ENCODE assay signal across 30 cellular contexts in genomic region chr10:69104994-69105790, GRCh38. TPM values are rescaled to one million over a fixed set of nuclear protein-coding genes. Genes with fewer than 3 reads are reported as not detected.
DNase-seq lines count a peak whose midpoint lies in the region; ATAC-seq and TF ChIP-seq lines count a peak whose summit lies in the region.
"Had no signal": no experiment of that assay in that cellular context is flagged by ENCODE, and none has a peak within 500 bp of the region (broad histone marks: within the 10 kb centered on the region; RNA-seq: fewer than 3 reads in every experiment).

No MANE protein-coding gene starts in this region.

- intact Hi-C loops in sciatic nerve (cut with DNase I) = no loop called here

- peaks cover 32% of the 10 kb centered on the region for H3K4me1 Mint-ChIP-seq in activated naive CD4-positive, alpha-beta T cell treated with anti-CD3 and anti-CD28 coated beads, Interleukin-2, amount 50 U/mL, for 24 hours
- peaks cover 38% of the 10 kb centered on the region for H3K4me1 Mint-ChIP-seq in central memory CD8-positive, alpha-beta T cell

- ATAC-seq in central memory CD8-positive, alpha-beta T cell (replicated peaks; ENCODE audit: extremely low read depth, poor library complexity, severe bottlenecking) = no peak
- ATAC-seq in sciatic nerve (peak; percentile 61), HG02571 (IDR thresholded peaks at IDR 0.05; ENCODE audit: unreplicated experiment) (no peak)
- ATAC-seq: activated CD4-positive, CD25-positive, alpha-beta regulatory T cell treated with anti-CD3 and anti-CD28 coated beads, Interleukin-2, amount 50 U/mL, for 24 hours; activated CD8-positive, alpha-beta T cell treated with anti-CD3 and anti-CD28 coated beads for 36 hours; pancreas; upper lobe of right lung had no signal

- TF ChIP-seq POLR2A in GM18526 (IDR thresholded peaks at IDR 0.05; ENCODE audit: extremely low read depth, insufficient read length) = peak; percentile 8

- no peak for DNase-seq in activated naive CD4-positive, alpha-beta T cell (lab: John Stamatoyannopoulos, UW)
- DNase-seq in central memory CD8-positive, alpha-beta T cell (ENCODE audit: low spot score in 2 of 2) = no peak
- DNase-seq in sciatic nerve (ENCODE audit: low spot score) (no peak), NCI-H1694 (lab: John Stamatoyannopoulos, UW) (no peak), NCI-H1092 treated with DMSO at 0.1 percent for 48 hours (lab: John Stamatoyannopoulos, UW) (no peak)
- DNase-seq: activated CD8-positive, alpha-beta T cell treated with anti-CD3 and anti-CD28 coated beads for 36 hours; activated naive CD4-positive, alpha-beta T cell treated with anti-CD3 and anti-CD28 coated beads, Interleukin-2, amount 10 ng/mL, durations not matched to agents 7 days and 5 days; activated T-cell treated with anti-CD3 and anti-CD28 coated beads, Interleukin-2, amount 50 U/mL, for 1 hour; anterior cingulate cortex; Calu3; DMS79 treated with DMSO at 0.1 percent for 48 hours; GDM1; GOT3; hippocampal formation; NCI-H1105; NCI-H1930; NCI-H2171 treated with DMSO at 0.1 percent for 48 hours; NCI-H510A; nephron progenitor cell; pancreas; Right ventricle myocardium superior; stimulated activated naive CD4-positive, alpha-beta T cell treated with Interleukin-2 at 50 U/mL for 16 hours; T-helper 2 cell; upper lobe of right lung had no signal

- no peaks in the 10 kb centered on the region for H3K27me3 Mint-ChIP-seq in activated naive CD4-positive, alpha-beta T cell treated with anti-CD3 and anti-CD28 coated beads, Interleukin-2, amount 50 U/mL, for 24 hours
- H3K27me3 Mint-ChIP-seq in central memory CD8-positive, alpha-beta T cell = no peaks in the 10 kb centered on the region
- H3K27me3 Mint-ChIP-seq: activated CD8-positive, alpha-beta T cell treated with anti-CD3 and anti-CD28 coated beads for 36 hours; activated naive CD4-positive, alpha-beta T cell treated with anti-CD3 and anti-CD28 coated beads, Interleukin-2, amount 10 ng/mL, durations not matched to agents 7 days and 5 days; IgD-negative memory B cell had no signal

- H3K27ac Mint-ChIP-seq in activated naive CD4-positive, alpha-beta T cell treated with anti-CD3 and anti-CD28 coated beads, Interleukin-2, amount 50 U/mL, for 24 hours = peak overlapping the region; percentile 77
- peak overlapping the region; percentile 80 for H3K27ac Mint-ChIP-seq in central memory CD8-positive, alpha-beta T cell (ENCODE audit: low read depth)
- H3K27ac Mint-ChIP-seq: activated CD8-positive, alpha-beta T cell treated with anti-CD3 and anti-CD28 coated beads for 36 hours; activated naive CD4-positive, alpha-beta T cell treated with anti-CD3 and anti-CD28 coated beads, Interleukin-2, amount 10 ng/mL, durations not matched to agents 7 days and 5 days; nephron progenitor cell had no signal

- H3K9me3 Mint-ChIP-seq in activated naive CD4-positive, alpha-beta T cell treated with anti-CD3 and anti-CD28 coated beads, Interleukin-2, amount 50 U/mL, for 24 hours = no peaks in the 10 kb centered on the region
- H3K9me3 Mint-ChIP-seq in central memory CD8-positive, alpha-beta T cell = no peaks in the 10 kb centered on the region
- H3K9me3 Mint-ChIP-seq: activated CD8-positive, alpha-beta T cell treated with anti-CD3 and anti-CD28 coated beads for 36 hours; activated naive CD4-positive, alpha-beta T cell treated with anti-CD3 and anti-CD28 coated beads, Interleukin-2, amount 10 ng/mL, durations not matched to agents 7 days and 5 days; IgD-negative memory B cell had no signal

- H3K4me3 Mint-ChIP-seq in activated naive CD4-positive, alpha-beta T cell treated with anti-CD3 and anti-CD28 coated beads, Interleukin-2, amount 50 U/mL, for 24 hours = no peak overlapping the region
- H3K4me3 Mint-ChIP-seq in central memory CD8-positive, alpha-beta T cell = peak overlapping the region; percentile 30
- H3K4me3 Mint-ChIP-seq: activated CD8-positive, alpha-beta T cell treated with anti-CD3 and anti-CD28 coated beads for 36 hours; activated naive CD4-positive, alpha-beta T cell treated with anti-CD3 and anti-CD28 coated beads, Interleukin-2, amount 10 ng/mL, durations not matched to agents 7 days and 5 days; IgD-negative memory B cell; nephron progenitor cell had no signal

- peaks cover 23% of the 10 kb centered on the region for H3K36me3 Mint-ChIP-seq in activated naive CD4-positive, alpha-beta T cell treated with anti-CD3 and anti-CD28 coated beads, Interleukin-2, amount 50 U/mL, for 24 hours
- peaks cover 56% of the 10 kb centered on the region for H3K36me3 Mint-ChIP-seq in central memory CD8-positive, alpha-beta T cell (ENCODE audit: insufficient read depth)

RNA-seq across cellular contexts. Expression of gene SRGN, which starts 17.3 kb away (rescaled TPM):
- 146 TPM for total RNA-seq in sciatic nerve
- total RNA-seq: Calu3, HT-29 had no signal

RNA-seq across cellular contexts. Expression of gene VPS26A, which starts 18.8 kb away (rescaled TPM):
- total RNA-seq in sciatic nerve = 53.6 TPM
